20 cellular contexts compared by ENCODE assay signal in the genomic region with DNA sequence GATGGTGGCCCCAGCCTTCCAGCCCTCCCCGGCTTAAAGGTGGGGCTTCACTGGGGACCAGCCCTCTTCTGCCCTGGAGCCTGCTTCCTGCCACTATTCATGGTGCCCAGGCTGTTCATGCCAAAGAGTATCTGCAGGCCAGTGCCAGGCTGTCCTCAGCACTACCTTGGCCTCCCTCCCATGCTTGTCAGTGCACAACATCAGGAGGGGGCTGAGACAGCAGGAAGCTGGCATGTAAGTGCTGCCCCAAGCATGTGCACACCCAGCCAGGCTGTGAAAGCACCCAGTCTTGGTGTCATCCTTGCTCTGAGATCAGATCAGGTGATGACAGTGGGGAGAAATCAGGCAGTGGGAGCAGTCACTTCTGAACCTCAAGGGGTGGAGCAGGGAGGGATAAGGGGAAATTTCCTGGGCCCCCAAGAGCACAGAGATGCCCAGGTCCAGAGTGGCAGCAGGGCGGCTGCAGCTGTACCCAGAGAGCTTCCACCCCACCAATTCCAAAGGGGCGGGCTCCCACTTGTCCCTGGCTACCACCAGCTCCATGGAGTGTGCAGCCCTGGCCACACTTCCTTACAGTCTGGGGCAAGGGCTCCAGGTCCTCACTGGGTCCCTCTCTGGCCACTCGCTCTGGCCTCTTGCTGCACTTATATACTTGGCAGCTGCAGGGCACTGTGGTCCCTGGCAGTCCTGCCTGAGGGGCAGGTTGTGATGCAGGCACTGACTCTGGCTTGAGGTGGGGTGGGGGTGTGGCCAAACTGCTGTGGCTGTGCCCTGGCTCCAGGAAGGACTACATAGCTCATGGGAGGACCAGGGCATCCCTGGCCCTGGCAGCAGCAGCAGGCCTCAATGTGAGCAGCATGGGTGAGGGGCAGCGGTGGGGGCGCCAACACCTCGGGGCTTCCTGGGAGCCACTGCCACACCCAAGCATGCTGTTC.
A peak's percentile ranks its signal among the peaks of the same experiment; 100 is the strongest.
DNase-seq lines count a peak whose midpoint lies in the region; ATAC-seq and TF ChIP-seq lines count a peak whose summit lies in the region.
"Had no signal": no experiment of that assay in that cellular context is flagged by ENCODE, and none has a peak within 500 bp of the region (broad histone marks: within the 10 kb centered on the region; RNA-seq: fewer than 3 reads in every experiment).

No MANE protein-coding gene starts in this region.

- peak overlapping the region; percentile 52; the same call in 1 of the 2 replicates for H3K4me2 ChIP-seq in DND-41 (ENCODE audit: insufficient read depth, low read length)

- H3K9me3 Mint-ChIP-seq in activated CD4-positive, alpha-beta T cell treated with anti-CD3 and anti-CD28 coated beads, Interleukin-2, amount 10 ng/mL, durations not matched to agents 7 days and 5 days = peaks cover 28% of the 10 kb centered on the region
- H3K9me3 Mint-ChIP-seq in natural killer cell = peaks cover 4% of the 10 kb centered on the region in 2 donors
- H3K9me3 Mint-ChIP-seq in CD4-positive, alpha-beta memory T cell = peaks cover 2 to 18% (median 7%) of the 10 kb centered on the region in 8 donors

- no peaks in the 10 kb centered on the region for H4K20me1 ChIP-seq in DND-41 (ENCODE audit: insufficient read depth, low read length)

- intact Hi-C loops in natural killer cell (cut with micrococcal nuclease) = no loop called here
- intact Hi-C loops in CD4-positive, alpha-beta memory T cell (cut with micrococcal nuclease) = no loop called here

- CTCF ChIA-PET in activated CD4-positive, alpha-beta T cell treated with anti-CD3 and anti-CD28 coated beads, Interleukin-2, amount 10 ng/mL, durations not matched to agents 7 days and 5 days (lab: Charles Lee) = interaction anchor here (1.0 to 3.2 kb wide), 4 partner anchors 9 to 25 kb away, joined by 3 to 13 read pairs (median 9); no protein-coding TSS in a partner anchor
- CTCF ChIA-PET in CD4-positive, alpha-beta memory T cell (lab: Charles Lee; ENCODE audit: partially characterized antibody) = interaction anchor here (0.6 to 1.6 kb wide), 3 partner anchors 8 to 20 kb away, joined by 3 to 14 read pairs (median 4); no protein-coding TSS in a partner anchor

- no peak overlapping the region; the same call in 1 of the 2 replicates for H2AFZ ChIP-seq in DND-41 (ENCODE audit: low read depth, low read length)
- H2AFZ ChIP-seq: GM23248 had no signal

- no peak overlapping the region for H3K4me3 ChIP-seq in DND-41 (ENCODE audit: low read depth in 1 of 2, low read length in 2 of 2)
- H3K4me3 ChIP-seq in CD4-positive, alpha-beta memory T cell (ENCODE audit: low read length in 2 of 2) = no peak overlapping the region
- H3K4me3 ChIP-seq: GM23248, Peyer's patch had no signal

- H3K27ac ChIP-seq in DND-41 (ENCODE audit: low read length) = peak overlapping the region; percentile 58
- H3K27ac ChIP-seq in CD4-positive, alpha-beta memory T cell (ENCODE audit: low read depth, low read length) = no peak overlapping the region
- H3K27ac ChIP-seq: GM23248, Peyer's patch had no signal

- TF ChIP-seq CTCF in DND-41 (IDR thresholded peaks at IDR 0.05; ENCODE audit: borderline replicate concordance, extremely low read depth, low read length, poor library complexity, severe bottlenecking) (no peak), natural killer cell (IDR thresholded peaks at IDR 0.05) (no peak)

- H3K27me3 ChIP-seq in DND-41 (ENCODE audit: insufficient read depth, low read length, poor library complexity) = no peaks in the 10 kb centered on the region
- H3K27me3 ChIP-seq in CD4-positive, alpha-beta memory T cell (ENCODE audit: insufficient read depth, low read length) = no peaks in the 10 kb centered on the region
- H3K27me3 ChIP-seq: Peyer's patch had no signal

- ATAC-seq in DND-41 (ENCODE audit: insufficient read depth, low read depth) (0 out of 3 replicates have a peak, but pooled peaks have one; percentile 4), esophagus mucosa (peak; percentile 49), natural killer cell (peak; percentile 18 to 73 (median 59))

- H3K4me3 Mint-ChIP-seq in activated CD4-positive, alpha-beta T cell treated with anti-CD3 and anti-CD28 coated beads, Interleukin-2, amount 10 ng/mL, durations not matched to agents 7 days and 5 days = no peak overlapping the region
- no peak overlapping the region for H3K4me3 Mint-ChIP-seq in natural killer cell
- peak overlapping the region in 1 of 8 donors; percentile 34 for H3K4me3 Mint-ChIP-seq in CD4-positive, alpha-beta memory T cell

- no peaks in the 10 kb centered on the region for H3K79me2 ChIP-seq in DND-41 (ENCODE audit: insufficient read depth, low read length)

- DNase-seq in activated CD4-positive, alpha-beta T cell treated with anti-CD3 and anti-CD28 coated beads, Interleukin-2, amount 10 ng/mL, durations not matched to agents 7 days and 5 days = no peak
- no peak for DNase-seq in activated CD4-positive, alpha-beta T cell treated with anti-CD3 and anti-CD28 coated beads for 48 hours
- no peak for DNase-seq in DND-41
- DNase-seq in natural killer cell = no peak
- no peak for DNase-seq in CD4-positive, alpha-beta memory T cell
- DNase-seq in NCI-H1417 (lab: John Stamatoyannopoulos, UW) = no peak
- DNase-seq in NCI-H187 treated with DMSO at 0.1 percent for 48 hours (lab: John Stamatoyannopoulos, UW) = no peak
- DNase-seq: 8988T; COR-L47; DMS 273 treated with DMSO at 0.1 percent for 48 hours; GDM1; GM23248; NCI-H1092 treated with DMSO at 0.1 percent for 48 hours; NCI-H510A; NCI-H748 treated with DMSO at 0.1 percent for 48 hours; NK-92 treated with Interleukin-12 subunit alpha and Interleukin-12 subunit beta, amount 100 ng/mL, for 24 hours; Peyer's patch; SHP77 had no signal

- peaks cover 19% of the 10 kb centered on the region for H3K4me1 Mint-ChIP-seq in activated CD4-positive, alpha-beta T cell treated with anti-CD3 and anti-CD28 coated beads, Interleukin-2, amount 10 ng/mL, durations not matched to agents 7 days and 5 days
- H3K4me1 Mint-ChIP-seq in natural killer cell = peaks cover 21 to 25% of the 10 kb centered on the region in 2 donors
- H3K4me1 Mint-ChIP-seq in CD4-positive, alpha-beta memory T cell = peaks cover 10 to 24% (median 16%) of the 10 kb centered on the region in 4 donors

- peak overlapping the region; percentile 25 for H3K27ac Mint-ChIP-seq in activated CD4-positive, alpha-beta T cell treated with anti-CD3 and anti-CD28 coated beads, Interleukin-2, amount 10 ng/mL, durations not matched to agents 7 days and 5 days
- H3K27ac Mint-ChIP-seq in natural killer cell = peak overlapping the region in 1 of 2 donors; percentile 62
- no peak overlapping the region for H3K27ac Mint-ChIP-seq in CD4-positive, alpha-beta memory T cell

- H3K36me3 ChIP-seq in DND-41 (ENCODE audit: insufficient read depth, low read length) = no peaks in the 10 kb centered on the region
- no peaks in the 10 kb centered on the region for H3K36me3 ChIP-seq in CD4-positive, alpha-beta memory T cell (ENCODE audit: insufficient read depth, low read length)
- H3K36me3 ChIP-seq: Peyer's patch had no signal

- no peak overlapping the region for H3K9ac ChIP-seq in DND-41 (ENCODE audit: low read depth, low read length)
- H3K9ac ChIP-seq: GM23248 had no signal

- H3K36me3 Mint-ChIP-seq in activated CD4-positive, alpha-beta T cell treated with anti-CD3 and anti-CD28 coated beads, Interleukin-2, amount 10 ng/mL, durations not matched to agents 7 days and 5 days (ENCODE audit: low read depth) = peaks cover 13% of the 10 kb centered on the region
- H3K36me3 Mint-ChIP-seq in natural killer cell = peaks cover 11% of the 10 kb centered on the region
- H3K36me3 Mint-ChIP-seq in CD4-positive, alpha-beta memory T cell = peaks cover 3 to 7% of the 10 kb centered on the region in 2 donors
- H3K36me3 Mint-ChIP-seq: CD14-positive monocyte had no signal

- H3K9me3 ChIP-seq in DND-41 (ENCODE audit: insufficient read depth, low read length, severe bottlenecking) = peaks cover 14% of the 10 kb centered on the region
- peaks cover 0 to 3% of the 10 kb centered on the region in 2 donors for H3K9me3 ChIP-seq in CD4-positive, alpha-beta memory T cell (ENCODE audit: control insufficient read depth in 1 of 2, low read length in 2 of 2)

- no peaks in the 10 kb centered on the region for H3K27me3 Mint-ChIP-seq in activated CD4-positive, alpha-beta T cell treated with anti-CD3 and anti-CD28 coated beads, Interleukin-2, amount 10 ng/mL, durations not matched to agents 7 days and 5 days
- no peaks in the 10 kb centered on the region for H3K27me3 Mint-ChIP-seq in natural killer cell (ENCODE audit: low read depth in 2 of 2)
- no peaks in the 10 kb centered on the region for H3K27me3 Mint-ChIP-seq in CD4-positive, alpha-beta memory T cell

- H3K4me1 ChIP-seq in DND-41 (ENCODE audit: insufficient read depth, low read length) = peaks cover 31% of the 10 kb centered on the region
- peaks cover 18% of the 10 kb centered on the region for H3K4me1 ChIP-seq in CD4-positive, alpha-beta memory T cell (ENCODE audit: insufficient read depth, low read length)

- POLR2A ChIA-PET in activated CD4-positive, alpha-beta T cell treated with anti-CD3 and anti-CD28 coated beads, Interleukin-2, amount 10 ng/mL, durations not matched to agents 7 days and 5 days (lab: Charles Lee) = no interaction called here
- POLR2A ChIA-PET in CD4-positive, alpha-beta memory T cell (lab: Charles Lee; ENCODE audit: partially characterized antibody) = interaction anchor here (1.4 kb wide), 1 partner anchor 14 kb away, joined by 3 read pairs; no protein-coding TSS in a partner anchor

Comparison
In these comparisons a context has a peak if more than half of its experiments do, and no peak if none do; other contexts are left out.
1. ATAC-seq: peak in every context shown above with its lines; median percentile 59 in natural killer cell; 49 in esophagus mucosa; 4 in DND-41.